In the genomic region with DNA sequence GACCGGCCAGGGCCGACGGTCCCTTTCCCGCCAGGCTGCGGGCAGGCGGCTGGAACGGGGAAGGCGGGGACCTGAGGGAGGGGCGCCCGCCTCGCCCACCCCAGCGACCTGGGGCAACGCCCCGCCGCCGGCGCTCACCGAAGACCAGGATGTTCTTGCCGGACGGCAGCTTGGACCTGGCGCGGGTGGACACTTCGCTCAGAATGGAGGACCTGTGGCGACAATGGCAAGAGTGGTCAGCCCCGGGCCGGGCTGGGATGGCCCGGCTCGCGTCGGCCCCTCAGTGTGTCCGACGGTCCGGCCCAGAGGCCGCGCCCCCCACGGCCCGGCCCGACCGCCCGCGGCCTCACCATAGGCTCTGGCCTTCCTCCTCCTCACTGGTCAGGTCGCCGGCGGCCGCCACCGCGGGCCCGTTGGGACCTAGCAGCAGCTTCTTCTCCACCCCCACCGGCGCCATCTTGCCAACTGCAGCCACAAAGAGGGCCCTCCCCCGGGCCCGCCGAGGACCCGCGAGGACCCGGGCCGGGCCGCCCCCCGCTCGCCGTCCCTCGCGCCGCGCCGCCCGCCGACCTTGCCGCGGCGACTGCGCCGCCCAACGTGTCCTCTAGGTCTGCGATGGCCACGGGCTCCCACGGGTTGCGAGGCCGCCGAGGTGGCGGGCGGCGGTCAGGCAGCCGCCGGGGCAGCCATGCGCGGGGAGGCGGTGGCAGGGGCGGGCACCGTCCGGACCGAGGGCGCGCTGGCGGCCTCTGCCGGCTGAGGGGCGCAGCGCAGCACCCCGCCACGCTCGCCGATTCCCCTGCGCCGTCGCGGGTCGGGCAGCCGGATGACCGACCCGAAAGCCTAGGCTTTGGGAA, we compare ENCODE assay signal across 1 cellular context.
TF ChIP-seq lines count a peak whose summit lies in the region.

A gene (minus strand): TSS at position 475 of the 857 bp plus-strand sequence. CDS start 18 bp downstream, at position 457.

TF ChIP-seq in HepG2, 621 proteins besides CTCF, POLR2A, EP300 and RAD21 (continued from another document and continues in another):
- TF ChIP-seq, protein P1, sequence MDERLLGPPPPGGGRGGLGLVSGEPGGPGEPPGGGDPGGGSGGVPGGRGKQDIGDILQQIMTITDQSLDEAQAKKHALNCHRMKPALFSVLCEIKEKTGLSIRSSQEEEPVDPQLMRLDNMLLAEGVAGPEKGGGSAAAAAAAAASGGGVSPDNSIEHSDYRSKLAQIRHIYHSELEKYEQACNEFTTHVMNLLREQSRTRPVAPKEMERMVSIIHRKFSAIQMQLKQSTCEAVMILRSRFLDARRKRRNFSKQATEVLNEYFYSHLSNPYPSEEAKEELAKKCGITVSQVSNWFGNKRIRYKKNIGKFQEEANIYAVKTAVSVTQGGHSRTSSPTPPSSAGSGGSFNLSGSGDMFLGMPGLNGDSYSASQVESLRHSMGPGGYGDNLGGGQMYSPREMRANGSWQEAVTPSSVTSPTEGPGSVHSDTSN (CRISPR knock-in tag; IDR thresholded peaks at IDR 0.05), result no peak
- TF ChIP-seq TGIF2 (CRISPR knock-in tag; IDR thresholded peaks at IDR 0.05), result 0 out of 2 replicates have a peak, but pooled peaks have one; percentile 6
- TF ChIP-seq PHF20 (CRISPR knock-in tag; IDR thresholded peaks at IDR 0.05), result peak; percentile 74
- TF ChIP-seq PAX8 (CRISPR knock-in tag; IDR thresholded peaks at IDR 0.05; ENCODE audit: borderline replicate concordance), result peak; percentile 75; the same call in 1 of the 2 replicates
- TF ChIP-seq MZF1 (CRISPR knock-in tag; IDR thresholded peaks at IDR 0.05; ENCODE audit: borderline replicate concordance), result no peak
- no peak for TF ChIP-seq ZNF30 (CRISPR knock-in tag; IDR thresholded peaks at IDR 0.05)
- TF ChIP-seq ZNF121 (CRISPR knock-in tag; IDR thresholded peaks at IDR 0.05), result no peak
- no peak; the same call in 1 of the 2 replicates for TF ChIP-seq ISL2 (CRISPR knock-in tag; IDR thresholded peaks at IDR 0.05)
- TF ChIP-seq ZNF335 (CRISPR knock-in tag; IDR thresholded peaks at IDR 0.05), result peak; percentile 99
- TF ChIP-seq, protein P2, sequence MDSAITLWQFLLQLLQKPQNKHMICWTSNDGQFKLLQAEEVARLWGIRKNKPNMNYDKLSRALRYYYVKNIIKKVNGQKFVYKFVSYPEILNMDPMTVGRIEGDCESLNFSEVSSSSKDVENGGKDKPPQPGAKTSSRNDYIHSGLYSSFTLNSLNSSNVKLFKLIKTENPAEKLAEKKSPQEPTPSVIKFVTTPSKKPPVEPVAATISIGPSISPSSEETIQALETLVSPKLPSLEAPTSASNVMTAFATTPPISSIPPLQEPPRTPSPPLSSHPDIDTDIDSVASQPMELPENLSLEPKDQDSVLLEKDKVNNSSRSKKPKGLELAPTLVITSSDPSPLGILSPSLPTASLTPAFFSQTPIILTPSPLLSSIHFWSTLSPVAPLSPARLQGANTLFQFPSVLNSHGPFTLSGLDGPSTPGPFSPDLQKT (CRISPR knock-in tag; IDR thresholded peaks at IDR 0.05; ENCODE audit: borderline replicate concordance), result no peak
- no peak for TF ChIP-seq ARNT (IDR thresholded peaks at IDR 0.05)
- TF ChIP-seq RELA (CRISPR knock-in tag; IDR thresholded peaks at IDR 0.05), result peak; percentile 82; the same call in 1 of the 2 replicates
- no peak for TF ChIP-seq HNRNPH1 (optimal IDR thresholded peaks at IDR 0.05; ENCODE audit: low read depth, low read length)
- no peak for TF ChIP-seq MIXL1 (CRISPR knock-in tag; IDR thresholded peaks at IDR 0.05)
- no peak for TF ChIP-seq ZFYVE20 (CRISPR knock-in tag; IDR thresholded peaks at IDR 0.05; ENCODE audit: borderline replicate concordance, low read depth)
- no peak for TF ChIP-seq ZNF205 (CRISPR knock-in tag; IDR thresholded peaks at IDR 0.05)
- TF ChIP-seq ZNF225 (CRISPR knock-in tag; IDR thresholded peaks at IDR 0.05), result no peak
- TF ChIP-seq HOXA5 (CRISPR knock-in tag; IDR thresholded peaks at IDR 0.05), result no peak; the same call in 1 of the 2 replicates
- TF ChIP-seq, protein P3, sequence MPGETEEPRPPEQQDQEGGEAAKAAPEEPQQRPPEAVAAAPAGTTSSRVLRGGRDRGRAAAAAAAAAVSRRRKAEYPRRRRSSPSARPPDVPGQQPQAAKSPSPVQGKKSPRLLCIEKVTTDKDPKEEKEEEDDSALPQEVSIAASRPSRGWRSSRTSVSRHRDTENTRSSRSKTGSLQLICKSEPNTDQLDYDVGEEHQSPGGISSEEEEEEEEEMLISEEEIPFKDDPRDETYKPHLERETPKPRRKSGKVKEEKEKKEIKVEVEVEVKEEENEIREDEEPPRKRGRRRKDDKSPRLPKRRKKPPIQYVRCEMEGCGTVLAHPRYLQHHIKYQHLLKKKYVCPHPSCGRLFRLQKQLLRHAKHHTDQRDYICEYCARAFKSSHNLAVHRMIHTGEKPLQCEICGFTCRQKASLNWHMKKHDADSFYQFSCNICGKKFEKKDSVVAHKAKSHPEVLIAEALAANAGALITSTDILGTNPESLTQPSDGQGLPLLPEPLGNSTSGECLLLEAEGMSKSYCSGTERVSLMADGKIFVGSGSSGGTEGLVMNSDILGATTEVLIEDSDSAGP (CRISPR knock-in tag; IDR thresholded peaks at IDR 0.05; ENCODE audit: borderline replicate concordance), result peak; percentile 57
- peak; percentile 53; the same call in 1 of the 2 replicates for TF ChIP-seq NR2C2 (CRISPR knock-in tag; IDR thresholded peaks at IDR 0.05; ENCODE audit: borderline replicate concordance)
- TF ChIP-seq ZKSCAN8 (CRISPR knock-in tag; IDR thresholded peaks at IDR 0.05; ENCODE audit: borderline replicate concordance), result no peak
- TF ChIP-seq, protein P4, sequence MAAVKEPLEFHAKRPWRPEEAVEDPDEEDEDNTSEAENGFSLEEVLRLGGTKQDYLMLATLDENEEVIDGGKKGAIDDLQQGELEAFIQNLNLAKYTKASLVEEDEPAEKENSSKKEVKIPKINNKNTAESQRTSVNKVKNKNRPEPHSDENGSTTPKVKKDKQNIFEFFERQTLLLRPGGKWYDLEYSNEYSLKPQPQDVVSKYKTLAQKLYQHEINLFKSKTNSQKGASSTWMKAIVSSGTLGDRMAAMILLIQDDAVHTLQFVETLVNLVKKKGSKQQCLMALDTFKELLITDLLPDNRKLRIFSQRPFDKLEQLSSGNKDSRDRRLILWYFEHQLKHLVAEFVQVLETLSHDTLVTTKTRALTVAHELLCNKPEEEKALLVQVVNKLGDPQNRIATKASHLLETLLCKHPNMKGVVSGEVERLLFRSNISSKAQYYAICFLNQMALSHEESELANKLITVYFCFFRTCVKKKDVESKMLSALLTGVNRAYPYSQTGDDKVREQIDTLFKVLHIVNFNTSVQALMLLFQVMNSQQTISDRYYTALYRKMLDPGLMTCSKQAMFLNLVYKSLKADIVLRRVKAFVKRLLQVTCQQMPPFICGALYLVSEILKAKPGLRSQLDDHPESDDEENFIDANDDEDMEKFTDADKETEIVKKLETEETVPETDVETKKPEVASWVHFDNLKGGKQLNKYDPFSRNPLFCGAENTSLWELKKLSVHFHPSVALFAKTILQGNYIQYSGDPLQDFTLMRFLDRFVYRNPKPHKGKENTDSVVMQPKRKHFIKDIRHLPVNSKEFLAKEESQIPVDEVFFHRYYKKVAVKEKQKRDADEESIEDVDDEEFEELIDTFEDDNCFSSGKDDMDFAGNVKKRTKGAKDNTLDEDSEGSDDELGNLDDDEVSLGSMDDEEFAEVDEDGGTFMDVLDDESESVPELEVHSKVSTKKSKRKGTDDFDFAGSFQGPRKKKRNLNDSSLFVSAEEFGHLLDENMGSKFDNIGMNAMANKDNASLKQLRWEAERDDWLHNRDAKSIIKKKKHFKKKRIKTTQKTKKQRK (IDR thresholded peaks at IDR 0.05; ENCODE audit: low read length), result no peak
- no peak for TF ChIP-seq BRCA1 (CRISPR knock-in tag; IDR thresholded peaks at IDR 0.05)
- TF ChIP-seq ZBTB20 (CRISPR knock-in tag; IDR thresholded peaks at IDR 0.05; ENCODE audit: borderline replicate concordance, low read depth), result no peak
- TF ChIP-seq, protein P5, sequence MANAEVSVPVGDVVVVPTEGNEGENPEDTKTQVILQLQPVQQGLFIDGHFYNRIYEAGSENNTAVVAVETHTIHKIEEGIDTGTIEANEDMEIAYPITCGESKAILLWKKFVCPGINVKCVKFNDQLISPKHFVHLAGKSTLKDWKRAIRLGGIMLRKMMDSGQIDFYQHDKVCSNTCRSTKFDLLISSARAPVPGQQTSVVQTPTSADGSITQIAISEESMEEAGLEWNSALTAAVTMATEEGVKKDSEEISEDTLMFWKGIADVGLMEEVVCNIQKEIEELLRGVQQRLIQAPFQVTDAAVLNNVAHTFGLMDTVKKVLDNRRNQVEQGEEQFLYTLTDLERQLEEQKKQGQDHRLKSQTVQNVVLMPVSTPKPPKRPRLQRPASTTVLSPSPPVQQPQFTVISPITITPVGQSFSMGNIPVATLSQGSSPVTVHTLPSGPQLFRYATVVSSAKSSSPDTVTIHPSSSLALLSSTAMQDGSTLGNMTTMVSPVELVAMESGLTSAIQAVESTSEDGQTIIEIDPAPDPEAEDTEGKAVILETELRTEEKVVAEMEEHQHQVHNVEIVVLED (CRISPR knock-in tag; IDR thresholded peaks at IDR 0.05; ENCODE audit: borderline replicate concordance), result peak; percentile 51; the same call in 1 of the 2 replicates
- no peak for TF ChIP-seq FOSL2 (CRISPR knock-in tag; IDR thresholded peaks at IDR 0.05)
- TF ChIP-seq, protein P6, sequence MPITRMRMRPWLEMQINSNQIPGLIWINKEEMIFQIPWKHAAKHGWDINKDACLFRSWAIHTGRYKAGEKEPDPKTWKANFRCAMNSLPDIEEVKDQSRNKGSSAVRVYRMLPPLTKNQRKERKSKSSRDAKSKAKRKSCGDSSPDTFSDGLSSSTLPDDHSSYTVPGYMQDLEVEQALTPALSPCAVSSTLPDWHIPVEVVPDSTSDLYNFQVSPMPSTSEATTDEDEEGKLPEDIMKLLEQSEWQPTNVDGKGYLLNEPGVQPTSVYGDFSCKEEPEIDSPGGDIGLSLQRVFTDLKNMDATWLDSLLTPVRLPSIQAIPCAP (CRISPR knock-in tag; IDR thresholded peaks at IDR 0.05; ENCODE audit: low read depth), result no peak
- TF ChIP-seq ZSCAN22 (CRISPR knock-in tag; IDR thresholded peaks at IDR 0.05), result no peak
- no peak for TF ChIP-seq ZFP62 (CRISPR knock-in tag; IDR thresholded peaks at IDR 0.05)
- TF ChIP-seq MTA1 (CRISPR knock-in tag; IDR thresholded peaks at IDR 0.05; ENCODE audit: borderline replicate concordance), result no peak
- no peak for TF ChIP-seq ZNF383 (CRISPR knock-in tag; IDR thresholded peaks at IDR 0.05; ENCODE audit: borderline replicate concordance)
- TF ChIP-seq ZNF749 (CRISPR knock-in tag; IDR thresholded peaks at IDR 0.05; ENCODE audit: borderline replicate concordance), result no peak
- no peak for TF ChIP-seq ZSCAN20 (CRISPR knock-in tag; IDR thresholded peaks at IDR 0.05; ENCODE audit: borderline replicate concordance)
- no peak for TF ChIP-seq MEIS1 (CRISPR knock-in tag; IDR thresholded peaks at IDR 0.05; ENCODE audit: borderline replicate concordance)
- no peak for TF ChIP-seq ZNF674 (CRISPR knock-in tag; IDR thresholded peaks at IDR 0.05; ENCODE audit: low read depth)
- no peak for TF ChIP-seq KDM1A (CRISPR knock-in tag; IDR thresholded peaks at IDR 0.05)
- TF ChIP-seq ATRX (CRISPR knock-in tag; IDR thresholded peaks at IDR 0.05; ENCODE audit: borderline replicate concordance), result no peak
- TF ChIP-seq, protein P7, sequence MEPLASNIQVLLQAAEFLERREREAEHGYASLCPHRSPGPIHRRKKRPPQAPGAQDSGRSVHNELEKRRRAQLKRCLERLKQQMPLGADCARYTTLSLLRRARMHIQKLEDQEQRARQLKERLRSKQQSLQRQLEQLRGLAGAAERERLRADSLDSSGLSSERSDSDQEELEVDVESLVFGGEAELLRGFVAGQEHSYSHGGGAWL (CRISPR knock-in tag; IDR thresholded peaks at IDR 0.05), result peak; percentile 44; the same call in 1 of the 2 replicates
- peak; percentile 82; the same call in 1 of the 2 replicates for TF ChIP-seq SIN3A (IDR thresholded peaks at IDR 0.05; ENCODE audit: borderline replicate concordance, low read depth, low read length)
- TF ChIP-seq ZNF124 (CRISPR knock-in tag; IDR thresholded peaks at IDR 0.05), result no peak
- no peak for TF ChIP-seq CCAR2 (optimal IDR thresholded peaks at IDR 0.05; ENCODE audit: low read depth, low read length)
- no peak for TF ChIP-seq LCORL (IDR thresholded peaks at IDR 0.05)
- no peak; the same call in 1 of the 2 replicates for TF ChIP-seq LCORL (CRISPR knock-in tag; IDR thresholded peaks at IDR 0.05)
- no peak for TF ChIP-seq ZNF446 (CRISPR knock-in tag; IDR thresholded peaks at IDR 0.05)
- TF ChIP-seq, protein P8, sequence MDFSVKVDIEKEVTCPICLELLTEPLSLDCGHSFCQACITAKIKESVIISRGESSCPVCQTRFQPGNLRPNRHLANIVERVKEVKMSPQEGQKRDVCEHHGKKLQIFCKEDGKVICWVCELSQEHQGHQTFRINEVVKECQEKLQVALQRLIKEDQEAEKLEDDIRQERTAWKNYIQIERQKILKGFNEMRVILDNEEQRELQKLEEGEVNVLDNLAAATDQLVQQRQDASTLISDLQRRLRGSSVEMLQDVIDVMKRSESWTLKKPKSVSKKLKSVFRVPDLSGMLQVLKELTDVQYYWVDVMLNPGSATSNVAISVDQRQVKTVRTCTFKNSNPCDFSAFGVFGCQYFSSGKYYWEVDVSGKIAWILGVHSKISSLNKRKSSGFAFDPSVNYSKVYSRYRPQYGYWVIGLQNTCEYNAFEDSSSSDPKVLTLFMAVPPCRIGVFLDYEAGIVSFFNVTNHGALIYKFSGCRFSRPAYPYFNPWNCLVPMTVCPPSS (IDR thresholded peaks at IDR 0.05), result no peak
- no peak for TF ChIP-seq TEAD3 (CRISPR knock-in tag; optimal IDR thresholded peaks at IDR 0.05; ENCODE audit: borderline replicate concordance)
- TF ChIP-seq, protein P9, sequence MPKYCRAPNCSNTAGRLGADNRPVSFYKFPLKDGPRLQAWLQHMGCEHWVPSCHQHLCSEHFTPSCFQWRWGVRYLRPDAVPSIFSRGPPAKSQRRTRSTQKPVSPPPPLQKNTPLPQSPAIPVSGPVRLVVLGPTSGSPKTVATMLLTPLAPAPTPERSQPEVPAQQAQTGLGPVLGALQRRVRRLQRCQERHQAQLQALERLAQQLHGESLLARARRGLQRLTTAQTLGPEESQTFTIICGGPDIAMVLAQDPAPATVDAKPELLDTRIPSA (CRISPR knock-in tag; IDR thresholded peaks at IDR 0.05; ENCODE audit: borderline replicate concordance), result no peak
- no peak for TF ChIP-seq POGZ (CRISPR knock-in tag; IDR thresholded peaks at IDR 0.05)
- 0 out of 2 replicates have a peak, but pooled peaks have one; percentile 70 for TF ChIP-seq XBP1 (CRISPR knock-in tag; IDR thresholded peaks at IDR 0.05)
- no peak for TF ChIP-seq ARNTL (CRISPR knock-in tag; IDR thresholded peaks at IDR 0.05)
- no peak for TF ChIP-seq ZNF256 (CRISPR knock-in tag; conservative IDR thresholded peaks at IDR 0.05)
- TF ChIP-seq ZNF776 (CRISPR knock-in tag; IDR thresholded peaks at IDR 0.05), result peak; percentile 88
- TF ChIP-seq FOXM1 (CRISPR knock-in tag; IDR thresholded peaks at IDR 0.05), result peak; percentile 52; the same call in 1 of the 2 replicates
- peak; percentile 36; the same call in 1 of the 2 replicates for TF ChIP-seq ARHGAP35 (CRISPR knock-in tag; IDR thresholded peaks at IDR 0.05; ENCODE audit: borderline replicate concordance)
- TF ChIP-seq HDAC1 (CRISPR knock-in tag; IDR thresholded peaks at IDR 0.05), result no peak; the same call in none of the 2 replicates
- TF ChIP-seq MXI1 (IDR thresholded peaks at IDR 0.05; ENCODE audit: borderline replicate concordance, low read depth, low read length), result peak; percentile 45; the same call in 1 of the 3 replicates
- no peak for TF ChIP-seq AGO1 (IDR thresholded peaks at IDR 0.05; ENCODE audit: low read depth, low read length, poor library complexity, severe bottlenecking)
